Comparison of ENCODE assay signal across 24 cellular contexts in the genomic region with DNA sequence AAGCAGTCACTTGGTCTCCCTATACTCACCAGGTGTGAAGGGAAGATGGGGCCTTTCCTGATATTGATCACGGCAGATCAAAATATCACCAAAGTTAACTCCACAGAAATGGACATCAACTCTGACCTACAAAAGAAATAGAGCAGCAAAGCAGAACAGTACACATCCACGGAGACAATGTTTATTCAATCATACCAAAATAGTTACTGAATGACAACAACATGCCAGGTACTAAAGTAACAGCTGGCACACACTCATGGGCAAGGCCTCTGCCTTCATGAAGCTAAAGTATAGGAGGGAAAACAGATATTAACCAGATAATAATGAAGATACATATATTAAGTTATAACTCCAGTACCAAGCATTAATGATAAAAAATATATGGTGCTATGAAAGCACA. TPM values are rescaled to one million over a fixed set of nuclear protein-coding genes. Genes with fewer than 3 reads are reported as not detected.
DNase-seq lines count a peak whose midpoint lies in the region; ATAC-seq and TF ChIP-seq lines count a peak whose summit lies in the region.
"Had no signal": no experiment of that assay in that cellular context is flagged by ENCODE, and none has a peak within 500 bp of the region (broad histone marks: within the 10 kb centered on the region; RNA-seq: fewer than 3 reads in every experiment).

No MANE protein-coding gene starts in this region.

- no peak overlapping the region for H3K4me3 ChIP-seq in right lobe of liver
- H3K4me3 ChIP-seq in thyroid gland (replicated peaks in 1 of 3): no peak overlapping the region
- no peak overlapping the region for H3K4me3 ChIP-seq in vagina
- H3K4me3 ChIP-seq: GM23338, MG63, SK-N-MC had no signal

- peak; percentile 20 for DNase-seq in DMS53 (lab: John Stamatoyannopoulos, UW)
- no peak for DNase-seq in DMS53 treated with DMSO at 0.1 percent for 48 hours (lab: John Stamatoyannopoulos, UW; ENCODE audit: unreplicated experiment)
- DNase-seq in left ventricle myocardium superior: no peak
- DNase-seq in right lobe of liver: no peak
- DNase-seq in thyroid gland: peak; percentile 45 to 63
- DNase-seq in AML-193 (lab: John Stamatoyannopoulos, UW): no peak
- no peak for DNase-seq in SHP77 treated with DMSO at 0.1 percent for 48 hours (lab: John Stamatoyannopoulos, UW)
- no peak for DNase-seq in vagina (ENCODE audit: extremely low spot score in 2 of 2)
- DNase-seq: 8988T; BE2C; CD4-positive, CD25-positive, alpha-beta regulatory T cell; COR-L47; DMS153; HCEC 1CT; Kasumi-1; MG63; NCI-H1092; NCI-H146; NCI-H2029 treated with DMSO at 0.1 percent for 48 hours; NCI-H2171; NCI-H526 had no signal

- no peaks in the 10 kb centered on the region for H3K9me3 ChIP-seq in right lobe of liver
- no peaks in the 10 kb centered on the region for H3K9me3 ChIP-seq in thyroid gland
- H3K9me3 ChIP-seq in vagina: no peaks in the 10 kb centered on the region
- H3K9me3 ChIP-seq: BE2C, MG63 had no signal

- TF ChIP-seq POLR2A in right lobe of liver (IDR thresholded peaks at IDR 0.05) (peak; percentile 19), thyroid gland (IDR thresholded peaks at IDR 0.05) (no peak), vagina (IDR thresholded peaks at IDR 0.05) (no peak)

- intact Hi-C loops in left ventricle myocardium superior (cut with micrococcal nuclease): loop anchor here (5.0 to 10.0 kb wide), 2 partner anchors 150 to 248 kb away; no protein-coding TSS in a partner anchor
- intact Hi-C loops in right lobe of liver (cut with DNase I): loop anchor here in 1 of 2 donors (10.0 kb wide), 1 partner anchor 90 kb away; no protein-coding TSS in a partner anchor
- intact Hi-C loops in thyroid gland (cut with DNase I): loop anchor here (10.0 kb wide), 1 partner anchor 240 kb away; no protein-coding TSS in a partner anchor
- intact Hi-C loops in vagina (cut with DNase I): no loop called here

- ATAC-seq in left ventricle myocardium superior: peak; percentile 20
- ATAC-seq in right lobe of liver: peak in 3 of 4 donors; percentile 62 to 64 (median 62)
- ATAC-seq: GM23338, Panc1 had no signal

- H3K27ac ChIP-seq in right lobe of liver (peak overlapping the region in 2 of 3 donors; percentile 77 to 79), thyroid gland (peak overlapping the region; percentile 66 to 89 (median 81)), vagina (no peak overlapping the region)
- H3K27ac ChIP-seq: SK-N-MC had no signal

- H3K27me3 ChIP-seq in right lobe of liver: no peaks in the 10 kb centered on the region
- no peaks in the 10 kb centered on the region for H3K27me3 ChIP-seq in thyroid gland
- no peaks in the 10 kb centered on the region for H3K27me3 ChIP-seq in vagina
- H3K27me3 ChIP-seq: BE2C, MG63 had no signal

- WGBS in right lobe of liver (ENCODE audit: insufficient coverage, low coverage, low lambda C conversion rate, missing lambda C conversion rate): 21% methylated on average over 2 of the region's 2 CpGs
- WGBS in thyroid gland, 2 donors: 38 to 45% methylated on average over 2 of the region's 2 CpGs

- H3K4me1 ChIP-seq in right lobe of liver (peaks cover 0 to 63% (median 14%) of the 10 kb centered on the region in 4 donors), thyroid gland (peaks cover 55 to 77% of the 10 kb centered on the region in 2 donors), vagina (peaks cover 13% of the 10 kb centered on the region)
- H3K4me1 ChIP-seq: BE2C had no signal

- H3K36me3 ChIP-seq in right lobe of liver (no peaks in the 10 kb centered on the region), thyroid gland (no peaks in the 10 kb centered on the region), vagina (no peaks in the 10 kb centered on the region)
- H3K36me3 ChIP-seq: BE2C, MG63 had no signal

- no peak for TF ChIP-seq CTCF in right lobe of liver (IDR thresholded peaks at IDR 0.05)
- no peak for TF ChIP-seq CTCF in thyroid gland (IDR thresholded peaks at IDR 0.05)
- no peak for TF ChIP-seq CTCF in vagina (IDR thresholded peaks at IDR 0.05)

RNA-seq across cellular contexts. Expression of a gene that starts 59.2 kb away (rescaled TPM):
- total RNA-seq in left ventricle myocardium superior (26.4 TPM), right lobe of liver (1 to 10 TPM; 3.6 to 6.0 (median 5.2) TPM), thyroid gland (10 to 100 TPM; 17.9 to 27.3 (median 23.5) TPM), vagina (25.5 TPM)
- total RNA-seq: CD4-positive, CD25-positive, alpha-beta regulatory T cell had no signal

Comparison
In these comparisons a context has a peak if more than half of its experiments do, and no peak if none do; other contexts are left out.
1. DNase-seq: peak in DMS53 (single experiment) and thyroid gland (2 of 2); none in DMS53 treated with DMSO at 0.1 percent for 48 hours (single experiment), left ventricle myocardium superior (single experiment), right lobe of liver (0 of 3), AML-193 (0 of 2), SHP77 treated with DMSO at 0.1 percent for 48 hours (single experiment) and vagina (0 of 2).